In genomic region chr17:44159519-44160210, GRCh38 we compare ENCODE assay signal across 1 cellular context.
TF ChIP-seq lines count a peak whose summit lies in the region.

No MANE protein-coding gene starts in this region.

TF ChIP-seq in GM12878, 131 proteins besides CTCF, POLR2A, EP300 and RAD21:
- TF ChIP-seq IRF4 (IDR thresholded peaks at IDR 0.05; ENCODE audit: low read depth, low read length) (0 out of 2 replicates have a peak, but pooled peaks have one; percentile 23), SMAD1 (IDR thresholded peaks at IDR 0.05; ENCODE audit: low read depth, partially characterized antibody) (no peak), NFIC (IDR thresholded peaks at IDR 0.05; ENCODE audit: low read depth, low read length) (peak; percentile 18; the same call in 1 of the 2 replicates), RAD51 (IDR thresholded peaks at IDR 0.05) (peak; percentile 92), RUNX3 (IDR thresholded peaks at IDR 0.05; ENCODE audit: low read length) (peak; percentile 75), JUNB (IDR thresholded peaks at IDR 0.05) (peak; percentile 71), IRF3 (IDR thresholded peaks at IDR 0.05) (no peak), BHLHE40 (IDR thresholded peaks at IDR 0.05; ENCODE audit: borderline replicate concordance in 1 of 2, low read depth in 2 of 2, low read length in 1 of 2) (peak; percentile 92 to 95), BACH1 (IDR thresholded peaks at IDR 0.05; ENCODE audit: borderline replicate concordance) (no peak), CBFB (IDR thresholded peaks at IDR 0.05; ENCODE audit: low read depth) (0 out of 2 replicates have a peak, but pooled peaks have one; percentile 38)
- TF ChIP-seq, protein P1, sequence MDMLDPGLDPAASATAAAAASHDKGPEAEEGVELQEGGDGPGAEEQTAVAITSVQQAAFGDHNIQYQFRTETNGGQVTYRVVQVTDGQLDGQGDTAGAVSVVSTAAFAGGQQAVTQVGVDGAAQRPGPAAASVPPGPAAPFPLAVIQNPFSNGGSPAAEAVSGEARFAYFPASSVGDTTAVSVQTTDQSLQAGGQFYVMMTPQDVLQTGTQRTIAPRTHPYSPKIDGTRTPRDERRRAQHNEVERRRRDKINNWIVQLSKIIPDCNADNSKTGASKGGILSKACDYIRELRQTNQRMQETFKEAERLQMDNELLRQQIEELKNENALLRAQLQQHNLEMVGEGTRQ (IDR thresholded peaks at IDR 0.05; ENCODE audit: borderline replicate concordance, low read depth, low read length) = peak; percentile 50; the same call in 1 of the 2 replicates
- TF ChIP-seq, protein P2, sequence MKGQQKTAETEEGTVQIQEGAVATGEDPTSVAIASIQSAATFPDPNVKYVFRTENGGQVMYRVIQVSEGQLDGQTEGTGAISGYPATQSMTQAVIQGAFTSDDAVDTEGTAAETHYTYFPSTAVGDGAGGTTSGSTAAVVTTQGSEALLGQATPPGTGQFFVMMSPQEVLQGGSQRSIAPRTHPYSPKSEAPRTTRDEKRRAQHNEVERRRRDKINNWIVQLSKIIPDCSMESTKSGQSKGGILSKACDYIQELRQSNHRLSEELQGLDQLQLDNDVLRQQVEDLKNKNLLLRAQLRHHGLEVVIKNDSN (IDR thresholded peaks at IDR 0.05; ENCODE audit: borderline replicate concordance, extremely low read length, insufficient read depth, low read depth, low read length) = peak; percentile 36
- TF ChIP-seq, protein P3, sequence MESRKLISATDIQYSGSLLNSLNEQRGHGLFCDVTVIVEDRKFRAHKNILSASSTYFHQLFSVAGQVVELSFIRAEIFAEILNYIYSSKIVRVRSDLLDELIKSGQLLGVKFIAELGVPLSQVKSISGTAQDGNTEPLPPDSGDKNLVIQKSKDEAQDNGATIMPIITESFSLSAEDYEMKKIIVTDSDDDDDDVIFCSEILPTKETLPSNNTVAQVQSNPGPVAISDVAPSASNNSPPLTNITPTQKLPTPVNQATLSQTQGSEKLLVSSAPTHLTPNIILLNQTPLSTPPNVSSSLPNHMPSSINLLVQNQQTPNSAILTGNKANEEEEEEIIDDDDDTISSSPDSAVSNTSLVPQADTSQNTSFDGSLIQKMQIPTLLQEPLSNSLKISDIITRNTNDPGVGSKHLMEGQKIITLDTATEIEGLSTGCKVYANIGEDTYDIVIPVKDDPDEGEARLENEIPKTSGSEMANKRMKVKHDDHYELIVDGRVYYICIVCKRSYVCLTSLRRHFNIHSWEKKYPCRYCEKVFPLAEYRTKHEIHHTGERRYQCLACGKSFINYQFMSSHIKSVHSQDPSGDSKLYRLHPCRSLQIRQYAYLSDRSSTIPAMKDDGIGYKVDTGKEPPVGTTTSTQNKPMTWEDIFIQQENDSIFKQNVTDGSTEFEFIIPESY (IDR thresholded peaks at IDR 0.05) = peak; percentile 95
- TF ChIP-seq, protein P4, sequence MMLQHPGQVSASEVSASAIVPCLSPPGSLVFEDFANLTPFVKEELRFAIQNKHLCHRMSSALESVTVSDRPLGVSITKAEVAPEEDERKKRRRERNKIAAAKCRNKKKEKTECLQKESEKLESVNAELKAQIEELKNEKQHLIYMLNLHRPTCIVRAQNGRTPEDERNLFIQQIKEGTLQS (IDR thresholded peaks at IDR 0.05; ENCODE audit: borderline replicate concordance, extremely low read depth, low read depth, low read length) = peak; percentile 43; the same call in 1 of the 2 replicates
